ENCODE assay signal across 9 cellular contexts in the genomic region with DNA sequence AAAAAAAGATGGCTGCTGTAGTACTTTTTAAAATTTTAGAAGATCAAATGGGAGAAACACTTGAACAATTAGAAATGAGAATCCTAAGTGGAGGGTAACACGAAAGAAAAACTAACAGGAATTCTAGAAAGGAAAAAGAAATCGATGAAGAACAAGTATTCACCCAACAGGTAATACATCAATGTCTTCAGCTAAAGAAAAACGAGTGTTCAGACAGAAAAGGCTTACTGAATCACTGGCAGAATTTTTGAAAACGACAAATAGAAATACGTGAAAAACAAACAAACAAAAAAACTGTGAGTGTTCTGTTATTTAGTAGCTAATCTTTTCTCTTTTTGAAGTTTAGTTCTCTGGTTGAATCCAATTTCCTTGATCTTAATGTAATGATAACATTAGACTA. TPM values are rescaled to one million over a fixed set of nuclear protein-coding genes. Genes with fewer than 3 reads are reported as not detected.
A peak's percentile ranks its signal among the peaks of the same experiment; 100 is the strongest.
DNase-seq lines count a peak whose midpoint lies in the region; ATAC-seq and TF ChIP-seq lines count a peak whose summit lies in the region.
"Had no signal": no experiment of that assay in that cellular context is flagged by ENCODE, and none has a peak within 500 bp of the region (broad histone marks: within the 10 kb centered on the region; RNA-seq: fewer than 3 reads in every experiment).

No MANE protein-coding gene starts in this region.

- TF ChIP-seq CTCF in LNCaP clone FGC (IDR thresholded peaks at IDR 0.05; ENCODE audit: control insufficient read depth, extremely low read depth, insufficient read depth) (no peak), osteocyte (IDR thresholded peaks at IDR 0.05) (no peak), foreskin keratinocyte (conservative IDR thresholded peaks at IDR 0.05) (no peak)

- H3K27ac ChIP-seq in foreskin keratinocyte, result no peak overlapping the region

- no peak for DNase-seq in activated CD8-positive, alpha-beta memory T cell treated with anti-CD3 and anti-CD28 coated beads, Interleukin-2, amount 10 ng/mL, durations not matched to agents 7 days and 5 days
- no peak for DNase-seq in activated CD8-positive, alpha-beta memory T cell treated with anti-CD3 and anti-CD28 coated beads, Interleukin-2, amount 50 U/mL, for 4 hours
- DNase-seq in LNCaP clone FGC (ENCODE audit: low read depth) (no peak), osteocyte (ENCODE audit: extremely low spot score, unreplicated experiment) (no peak), GDM1 (lab: John Stamatoyannopoulos, UW) (no peak), foreskin keratinocyte (no peak)
- no peak for DNase-seq in activated naive CD8-positive, alpha-beta T cell treated with anti-CD3 and anti-CD28 coated beads, Interleukin-2, amount 50 U/mL, for 24 hours
- no peak for DNase-seq in stimulated activated CD8-positive, alpha-beta memory T cell treated with anti-CD3 and anti-CD28 coated beads, Interleukin-4, amount 100 ng/mL, for 48 hours
- DNase-seq: stimulated activated CD4-positive, alpha-beta T cell treated with anti-CD3 and anti-CD28 coated beads, Interleukin-4, amount 100 ng/mL, for 1 hour had no signal

- no peak for ATAC-seq in activated CD8-positive, alpha-beta memory T cell treated with anti-CD3 and anti-CD28 coated beads, Interleukin-2, amount 10 ng/mL, durations not matched to agents 7 days and 5 days
- ATAC-seq in activated naive CD8-positive, alpha-beta T cell treated with anti-CD3 and anti-CD28 coated beads, Interleukin-2, amount 50 U/mL, for 24 hours, result no peak
- ATAC-seq in foreskin keratinocyte, result no peak

- CTCF ChIA-PET in activated CD8-positive, alpha-beta memory T cell treated with anti-CD3 and anti-CD28 coated beads, Interleukin-2, amount 10 ng/mL, durations not matched to agents 7 days and 5 days (lab: Charles Lee), result interaction anchor here (0.6 to 0.9 kb wide), 2 partner anchors 8 to 437 kb away, joined by 3 read pairs; no protein-coding TSS in a partner anchor

- no peaks in the 10 kb centered on the region for H3K27me3 Mint-ChIP-seq in activated CD8-positive, alpha-beta memory T cell treated with anti-CD3 and anti-CD28 coated beads, Interleukin-2, amount 10 ng/mL, durations not matched to agents 7 days and 5 days
- H3K27me3 Mint-ChIP-seq in activated naive CD8-positive, alpha-beta T cell treated with anti-CD3 and anti-CD28 coated beads, Interleukin-2, amount 50 U/mL, for 24 hours, result peaks cover 4% of the 10 kb centered on the region
- H3K27me3 Mint-ChIP-seq in osteocyte (ENCODE audit: unreplicated experiment), result no peaks in the 10 kb centered on the region

- peak overlapping the region; percentile 87 for H3K4me3 ChIP-seq in LNCaP clone FGC (ENCODE audit: low read depth, low read length)

- peaks cover 3% of the 10 kb centered on the region for H3K4me1 ChIP-seq in foreskin keratinocyte

- H3K9me3 Mint-ChIP-seq in activated CD8-positive, alpha-beta memory T cell treated with anti-CD3 and anti-CD28 coated beads, Interleukin-2, amount 10 ng/mL, durations not matched to agents 7 days and 5 days (ENCODE audit: low read depth), result no peaks in the 10 kb centered on the region
- H3K9me3 Mint-ChIP-seq in activated naive CD8-positive, alpha-beta T cell treated with anti-CD3 and anti-CD28 coated beads, Interleukin-2, amount 50 U/mL, for 24 hours, result no peaks in the 10 kb centered on the region
- no peaks in the 10 kb centered on the region for H3K9me3 Mint-ChIP-seq in osteocyte (ENCODE audit: unreplicated experiment)

- H3K36me3 Mint-ChIP-seq in activated CD8-positive, alpha-beta memory T cell treated with anti-CD3 and anti-CD28 coated beads, Interleukin-2, amount 10 ng/mL, durations not matched to agents 7 days and 5 days, result peaks cover 45% of the 10 kb centered on the region
- peaks cover 50% of the 10 kb centered on the region for H3K36me3 Mint-ChIP-seq in activated naive CD8-positive, alpha-beta T cell treated with anti-CD3 and anti-CD28 coated beads, Interleukin-2, amount 50 U/mL, for 24 hours (ENCODE audit: low read depth)
- peaks cover 2% of the 10 kb centered on the region for H3K36me3 Mint-ChIP-seq in osteocyte (ENCODE audit: unreplicated experiment)

- peak overlapping the region; percentile 91 for H3K4me3 Mint-ChIP-seq in activated CD8-positive, alpha-beta memory T cell treated with anti-CD3 and anti-CD28 coated beads, Interleukin-2, amount 10 ng/mL, durations not matched to agents 7 days and 5 days
- H3K4me3 Mint-ChIP-seq in activated naive CD8-positive, alpha-beta T cell treated with anti-CD3 and anti-CD28 coated beads, Interleukin-2, amount 50 U/mL, for 24 hours, result peak overlapping the region; percentile 99
- H3K4me3 Mint-ChIP-seq in osteocyte (ENCODE audit: unreplicated experiment), result no peak overlapping the region

- H3K27me3 ChIP-seq in foreskin keratinocyte, result no peaks in the 10 kb centered on the region

- H3K27ac Mint-ChIP-seq in activated CD8-positive, alpha-beta memory T cell treated with anti-CD3 and anti-CD28 coated beads, Interleukin-2, amount 10 ng/mL, durations not matched to agents 7 days and 5 days, result peak overlapping the region; percentile 99
- peak overlapping the region; percentile 100 for H3K27ac Mint-ChIP-seq in activated naive CD8-positive, alpha-beta T cell treated with anti-CD3 and anti-CD28 coated beads, Interleukin-2, amount 50 U/mL, for 24 hours
- peak overlapping the region; percentile 15 for H3K27ac Mint-ChIP-seq in osteocyte (ENCODE audit: unreplicated experiment)

- peaks cover 65% of the 10 kb centered on the region for H3K4me1 Mint-ChIP-seq in activated CD8-positive, alpha-beta memory T cell treated with anti-CD3 and anti-CD28 coated beads, Interleukin-2, amount 10 ng/mL, durations not matched to agents 7 days and 5 days
- H3K4me1 Mint-ChIP-seq in activated naive CD8-positive, alpha-beta T cell treated with anti-CD3 and anti-CD28 coated beads, Interleukin-2, amount 50 U/mL, for 24 hours, result peaks cover 58% of the 10 kb centered on the region
- H3K4me1 Mint-ChIP-seq in osteocyte (ENCODE audit: unreplicated experiment), result peaks cover 65% of the 10 kb centered on the region

RNA-seq across cellular contexts. Expression of gene MAD2L1, which starts 1.8 kb away (rescaled TPM):
- 10 to 100 TPM; 66.9 to 75.4 TPM for total RNA-seq in activated CD8-positive, alpha-beta memory T cell treated with anti-CD3 and anti-CD28 coated beads, Interleukin-2, amount 10 ng/mL, durations not matched to agents 7 days and 5 days
- total RNA-seq in osteocyte (7.7 and 9.6 TPM in 2 replicates), foreskin keratinocyte (56.0 and 75.7 TPM in 2 replicates)
- 51.6 and 74.6 TPM in 2 replicates for polyA plus RNA-seq in foreskin keratinocyte

Comparison
In these comparisons a context has a peak if more than half of its experiments do, and no peak if none do; other contexts are left out.
1. H3K27ac Mint-ChIP-seq: peak in every context shown above with its lines; median percentile 100 in activated naive CD8-positive, alpha-beta T cell treated with anti-CD3 and anti-CD28 coated beads, Interleukin-2, amount 50 U/mL, for 24 hours; 99 in activated CD8-positive, alpha-beta memory T cell treated with anti-CD3 and anti-CD28 coated beads, Interleukin-2, amount 10 ng/mL, durations not matched to agents 7 days and 5 days; 15 in osteocyte.